Comparison of ENCODE assay signal across 22 cellular contexts in genomic region chr14:52910597-52910996, GRCh38. TPM values are rescaled to one million over a fixed set of nuclear protein-coding genes. Genes with fewer than 3 reads are reported as not detected.
DNase-seq lines count a peak whose midpoint lies in the region; ATAC-seq and TF ChIP-seq lines count a peak whose summit lies in the region.
"Had no signal": no experiment of that assay in that cellular context is flagged by ENCODE, and none has a peak within 500 bp of the region (broad histone marks: within the 10 kb centered on the region; RNA-seq: fewer than 3 reads in every experiment).

No MANE protein-coding gene starts in this region.

- no peak overlapping the region for H3K4me3 ChIP-seq in right atrium auricular region
- H3K4me3 ChIP-seq in sigmoid colon: no peak overlapping the region
- H3K4me3 ChIP-seq: Peyer's patch, SJSA1, vagina had no signal

- WGBS in sigmoid colon, 2 donors: 72 to 77% methylated on average over 2 of the region's 2 CpGs

- peak; percentile 48 for DNase-seq in AG20443 (ENCODE audit: low spot score)
- DNase-seq in chondrocyte (ENCODE audit: low spot score): no peak
- DNase-seq in right atrium auricular region (ENCODE audit: low spot score): no peak
- no peak for DNase-seq in sigmoid colon
- no peak for DNase-seq in NCI-H2196 treated with DMSO at 0.1 percent for 48 hours (lab: John Stamatoyannopoulos, UW; ENCODE audit: unreplicated experiment)
- no peak for DNase-seq in T1000 (lab: John Stamatoyannopoulos, UW)
- DNase-seq: activated CD4-positive, alpha-beta memory T cell treated with anti-CD3 and anti-CD28 coated beads, Interleukin-2, amount 10 ng/mL, durations not matched to agents 7 days and 5 days; activated CD4-positive, CD25-positive, alpha-beta regulatory T cell treated with anti-CD3 and anti-CD28 coated beads, Interleukin-2, amount 50 U/mL, for 72 hours; effector memory CD8-positive, alpha-beta T cell; head of caudate nucleus; NCI-H1092; NCI-H187; NCI-H526 treated with DMSO at 0.1 percent for 48 hours; Peyer's patch; substantia nigra had no signal

- H3K4me1 Mint-ChIP-seq in chondrocyte (ENCODE audit: low read depth): peaks cover 75% of the 10 kb centered on the region
- H3K4me1 Mint-ChIP-seq: activated CD4-positive, alpha-beta memory T cell treated with anti-CD3 and anti-CD28 coated beads, Interleukin-2, amount 10 ng/mL, durations not matched to agents 7 days and 5 days had no signal

- H3K27ac ChIP-seq in right atrium auricular region: peak overlapping the region; percentile 14 to 24
- H3K27ac ChIP-seq in sigmoid colon: peak overlapping the region; percentile 33 to 61 (median 52)
- H3K27ac ChIP-seq: Peyer's patch, SJSA1, vagina had no signal

- TF ChIP-seq POLR2A in sigmoid colon (IDR thresholded peaks at IDR 0.05): no peak

- H3K4me1 ChIP-seq in right atrium auricular region (peaks cover 0 to 44% of the 10 kb centered on the region in 2 donors), sigmoid colon (peaks cover 0 to 78% (median 52%) of the 10 kb centered on the region in 4 donors)
- H3K4me1 ChIP-seq: Peyer's patch had no signal

- intact Hi-C loops in sigmoid colon (cut with DNase I): no loop called here

- H3K9me3 ChIP-seq in right atrium auricular region: no peaks in the 10 kb centered on the region
- no peaks in the 10 kb centered on the region for H3K9me3 ChIP-seq in sigmoid colon
- H3K9me3 ChIP-seq: Peyer's patch, SJSA1, vagina had no signal

- TF ChIP-seq CTCF in chondrocyte (IDR thresholded peaks at IDR 0.05): no peak
- TF ChIP-seq CTCF in right atrium auricular region (IDR thresholded peaks at IDR 0.05): no peak
- TF ChIP-seq CTCF in sigmoid colon (IDR thresholded peaks at IDR 0.05): no peak

- no peak for TF ChIP-seq EP300 in sigmoid colon (IDR thresholded peaks at IDR 0.05)

- H3K27me3 ChIP-seq in right atrium auricular region (no peaks in the 10 kb centered on the region), sigmoid colon (no peaks in the 10 kb centered on the region)
- H3K27me3 ChIP-seq: Peyer's patch, SJSA1, vagina had no signal

- H3K36me3 Mint-ChIP-seq in chondrocyte (ENCODE audit: low read depth): peaks cover 39% of the 10 kb centered on the region
- H3K36me3 Mint-ChIP-seq: activated naive CD8-positive, alpha-beta T cell had no signal

- ATAC-seq in GM21526 (IDR thresholded peaks at IDR 0.05; ENCODE audit: low FRiP score, unreplicated experiment) (no peak), HG03571 (IDR thresholded peaks at IDR 0.05; ENCODE audit: unreplicated experiment) (no peak)
- ATAC-seq: effector memory CD8-positive, alpha-beta T cell; HCT116 had no signal

- H3K27ac Mint-ChIP-seq in chondrocyte (ENCODE audit: unreplicated experiment): peak overlapping the region; percentile 74
- H3K27ac Mint-ChIP-seq: activated CD4-positive, alpha-beta memory T cell treated with anti-CD3 and anti-CD28 coated beads, Interleukin-2, amount 10 ng/mL, durations not matched to agents 7 days and 5 days; activated naive CD8-positive, alpha-beta T cell; effector memory CD8-positive, alpha-beta T cell had no signal

- H3K27me3 Mint-ChIP-seq in chondrocyte (ENCODE audit: low read depth): no peaks in the 10 kb centered on the region
- H3K27me3 Mint-ChIP-seq: activated naive CD8-positive, alpha-beta T cell had no signal

- no peaks in the 10 kb centered on the region for H3K9me3 Mint-ChIP-seq in chondrocyte (ENCODE audit: low read depth)
- H3K9me3 Mint-ChIP-seq: activated CD4-positive, alpha-beta memory T cell treated with anti-CD3 and anti-CD28 coated beads, Interleukin-2, amount 10 ng/mL, durations not matched to agents 7 days and 5 days; effector memory CD8-positive, alpha-beta T cell; nephron had no signal

- H3K36me3 ChIP-seq in right atrium auricular region: no peaks in the 10 kb centered on the region
- H3K36me3 ChIP-seq in sigmoid colon: peaks cover 0 to 13% (median 6%) of the 10 kb centered on the region in 4 donors
- H3K36me3 ChIP-seq: Peyer's patch had no signal

- H3K4me3 Mint-ChIP-seq in chondrocyte (ENCODE audit: unreplicated experiment): no peak overlapping the region
- H3K4me3 Mint-ChIP-seq: activated CD4-positive, alpha-beta memory T cell treated with anti-CD3 and anti-CD28 coated beads, Interleukin-2, amount 10 ng/mL, durations not matched to agents 7 days and 5 days; activated naive CD8-positive, alpha-beta T cell; effector memory CD8-positive, alpha-beta T cell; nephron had no signal

RNA-seq across cellular contexts. Expression of gene FERMT2, which starts 40.3 kb away (rescaled TPM):
- 423 to 518 TPM (median 494 TPM) in 3 replicates for total RNA-seq in chondrocyte
- total RNA-seq in right atrium auricular region: 100 to 1,000 TPM in 1 of 2 donors, 10 to 100 TPM in 1; 89.1 to 101 TPM
- 100 to 1,000 TPM; 278 to 317 (median 297) TPM for total RNA-seq in sigmoid colon
- polyA plus RNA-seq in sigmoid colon: 10 to 100 TPM in 2 of 3 donors, 1 to 10 TPM in 1; 3.0 to 21.9 (median 13.8) TPM
